ENCODE assay signal across 8 cellular contexts in genomic region chr2:64918220-64918886, GRCh38.
DNase-seq lines count a peak whose midpoint lies in the region; ATAC-seq and TF ChIP-seq lines count a peak whose summit lies in the region.

No MANE protein-coding gene starts in this region.

- no peak overlapping the region; the same call in 1 of the 2 replicates for H3K18ac ChIP-seq in IMR-90 (ENCODE audit: low read depth, low read length)

- no peaks in the 10 kb centered on the region for H3K27me3 ChIP-seq in ACC112 (ENCODE audit: insufficient read depth, low read length)
- peaks cover 11% of the 10 kb centered on the region; the same call in 1 of the 2 replicates for H3K27me3 ChIP-seq in IMR-90 (ENCODE audit: control insufficient read depth, insufficient read depth, low read length)
- no peaks in the 10 kb centered on the region for H3K27me3 ChIP-seq in breast epithelium
- no peaks in the 10 kb centered on the region for H3K27me3 ChIP-seq in mucosa of stomach (ENCODE audit: control insufficient read depth, insufficient read depth, low read length)

- DNase-seq in IMR-90 (no peak), breast epithelium (ENCODE audit: low spot score in 2 of 2) (no peak), hippocampal formation (lab: John Stamatoyannopoulos, UW) (no peak), T1000 (lab: John Stamatoyannopoulos, UW) (no peak), GOT3 (lab: John Stamatoyannopoulos, UW) (no peak)

- no peak overlapping the region for H2AK9ac ChIP-seq in IMR-90 (replicated peaks; ENCODE audit: low read depth, low read length, poor library complexity)

- no peak overlapping the region; the same call in 1 of the 2 replicates for H3K4me2 ChIP-seq in IMR-90 (ENCODE audit: low read depth, low read length)

- peak overlapping the region; percentile 97 for H3K14ac ChIP-seq in IMR-90 (replicated peaks; ENCODE audit: low read depth, low read length)

- H2BK15ac ChIP-seq in IMR-90 (ENCODE audit: low read depth, low read length) = no peak overlapping the region; the same call in 2 of the 3 replicates

- no peaks in the 10 kb centered on the region for H3K4me1 ChIP-seq in ACC112 (ENCODE audit: control insufficient read depth, insufficient read depth, low read length, unreplicated experiment)
- H3K4me1 ChIP-seq in IMR-90 (ENCODE audit: control insufficient read depth, insufficient read depth, low read length) = no peaks in the 10 kb centered on the region
- H3K4me1 ChIP-seq in breast epithelium = no peaks in the 10 kb centered on the region
- no peaks in the 10 kb centered on the region for H3K4me1 ChIP-seq in mucosa of stomach (ENCODE audit: control insufficient read depth, insufficient read depth, low read length)

- in situ Hi-C loops in IMR-90 (cut with MboI; ENCODE audit: low sequenced_read_pairs) = loop anchor here (5.0 to 25.0 kb wide), 2 partner anchors 124 to 244 kb away; no protein-coding TSS in a partner anchor

- H3K79me2 ChIP-seq in ACC112 (ENCODE audit: control insufficient read depth, insufficient read depth, low read length, unreplicated experiment) = no peaks in the 10 kb centered on the region

- peak overlapping the region; percentile 94; the same call in 1 of the 2 replicates for H2BK120ac ChIP-seq in IMR-90 (ENCODE audit: low read depth, low read length)

- intact Hi-C loops in IMR-90 (cut with micrococcal nuclease) (loop anchor here (5.0 kb wide), 1 partner anchor 269 kb away; no protein-coding TSS in a partner anchor), breast epithelium (cut with DNase I; ENCODE audit: low total_unique reads) (loop anchor here (10.0 kb wide), 1 partner anchor 116 kb away; no protein-coding TSS in a partner anchor)

- CTCF ChIA-PET in IMR-90 (lab: Yijun Ruan, JAX) = interaction anchor here (0.6 to 1.5 kb wide), 13 partner anchors 12 to 137 kb away, joined by 3 to 6 read pairs (median 3); no protein-coding TSS in a partner anchor

- H4K20me1 ChIP-seq in IMR-90 (ENCODE audit: insufficient read depth, low read length) = no peaks in the 10 kb centered on the region

- dilution Hi-C loops in IMR-90 (cut with HindIII; ENCODE audit: low sequenced_read_pairs, unreplicated experiment) = no loop called here

- H2AK5ac ChIP-seq in IMR-90 (ENCODE audit: low read depth, low read length) = no peak overlapping the region

- H3K9ac ChIP-seq in IMR-90 (ENCODE audit: low read depth, low read length) (no peak overlapping the region), mucosa of stomach (ENCODE audit: low read length) (peak overlapping the region; percentile 65)

- H3K23ac ChIP-seq in IMR-90 (ENCODE audit: low read depth, low read length) = no peak overlapping the region

- no peak overlapping the region for H2BK5ac ChIP-seq in IMR-90 (ENCODE audit: low read depth, low read length, poor library complexity, severe bottlenecking)

- H3K4ac ChIP-seq in IMR-90 (ENCODE audit: low read depth, low read length) = peak overlapping the region; percentile 92

- no TSS peak for BruUV-seq in IMR-90 (replicated peaks; lab: Mats Ljungman, UMichigan)

- no peak overlapping the region; the same call in 1 of the 2 replicates for H2BK20ac ChIP-seq in IMR-90 (ENCODE audit: low read depth, low read length)

- ATAC-seq in IMR-90 (ENCODE audit: low read depth) = no peak
- ATAC-seq in esophagus mucosa = no peak

- H3K9me3 ChIP-seq in IMR-90 (ENCODE audit: control insufficient read depth, insufficient read depth, low read length) (no peaks in the 10 kb centered on the region), breast epithelium (no peaks in the 10 kb centered on the region), mucosa of stomach (ENCODE audit: control insufficient read depth, low read length) (no peaks in the 10 kb centered on the region)

- H2AFZ ChIP-seq in ACC112 (ENCODE audit: low read length, unreplicated experiment) (no peak overlapping the region), IMR-90 (replicated peaks; ENCODE audit: low read length, poor library complexity) (peak overlapping the region; percentile 99)

- no peak overlapping the region for H3K27ac ChIP-seq in ACC112 (ENCODE audit: low read depth, low read length)
- H3K27ac ChIP-seq in IMR-90 (ENCODE audit: insufficient read depth, low read length) = no peak overlapping the region; the same call in 1 of the 2 replicates
- H3K27ac ChIP-seq in breast epithelium = peak overlapping the region; percentile 26 to 71

- peak overlapping the region; percentile 78 for H3K4me3 ChIP-seq in ACC112 (ENCODE audit: low read depth, low read length)
- no peak overlapping the region for H3K4me3 ChIP-seq in IMR-90 (ENCODE audit: insufficient read depth, low read depth, low read length)
- H3K4me3 ChIP-seq in breast epithelium = peak overlapping the region; percentile 24 to 61 (median 42)
- H3K4me3 ChIP-seq in mucosa of stomach (ENCODE audit: low read length) = no peak overlapping the region

- WGBS in IMR-90 (ENCODE audit: extremely low coverage in 2 of 2, insufficient read length in 1 of 2), 2 experiments = 60% methylated on average over 1 of the region's 8 CpGs; no CpG with 5 or more reads in 1 of the 2 experiments

- TF ChIP-seq RAD21 in IMR-90 (IDR thresholded peaks at IDR 0.05; ENCODE audit: low read length) = no peak

- TF ChIP-seq POLR2A in IMR-90 (IDR thresholded peaks at IDR 0.05; ENCODE audit: low read depth, low read length) (no peak), breast epithelium (IDR thresholded peaks at IDR 0.05) (no peak)

- H3K56ac ChIP-seq in IMR-90 (ENCODE audit: extremely low read depth, insufficient read depth, low read length) = 0 out of 2 replicates have a peak overlapping the region, but pooled peaks have one; percentile 71

- POLR2A ChIA-PET in IMR-90 (lab: Charles Lee; ENCODE audit: unreplicated experiment) = interaction anchor here (0.5 kb wide), 1 partner anchor 199 kb away, joined by 3 read pairs; no protein-coding TSS in a partner anchor

- H3K79me1 ChIP-seq in IMR-90 (ENCODE audit: low read depth in 1 of 2, low read length in 2 of 2) = no peaks in the 10 kb centered on the region

- H3K36me3 ChIP-seq in ACC112 (ENCODE audit: insufficient read depth, low read length) (no peaks in the 10 kb centered on the region), IMR-90 (ENCODE audit: control insufficient read depth, insufficient read depth, low read length) (no peaks in the 10 kb centered on the region), breast epithelium (no peaks in the 10 kb centered on the region), mucosa of stomach (ENCODE audit: control insufficient read depth, insufficient read depth, low read length) (no peaks in the 10 kb centered on the region)

- no peaks in the 10 kb centered on the region for H3K9me1 ChIP-seq in IMR-90 (ENCODE audit: insufficient read depth, low read length)

- H4K91ac ChIP-seq in IMR-90 (ENCODE audit: insufficient read depth, low read depth, low read length) = peak overlapping the region; percentile 83; the same call in 1 of the 2 replicates

- no peak overlapping the region; the same call in 1 of the 2 replicates for H4K5ac ChIP-seq in IMR-90 (ENCODE audit: low read depth, low read length)

- no peak for TF ChIP-seq CTCF in IMR-90 (conservative IDR thresholded peaks at IDR 0.05; ENCODE audit: low read depth, low read length)
- no peak for TF ChIP-seq CTCF in breast epithelium (IDR thresholded peaks at IDR 0.05)

- H4K8ac ChIP-seq in IMR-90 (ENCODE audit: low read depth in 2 of 2, low read length in 2 of 2) = peak overlapping the region; percentile 65 to 81; a peak in 2 of 4 replicates

TF ChIP-seq in IMR-90, 13 proteins besides CTCF, POLR2A, EP300 and RAD21:
- TF ChIP-seq FOS (IDR thresholded peaks at IDR 0.05; ENCODE audit: low read depth, low read length) (no peak), CEBPB (IDR thresholded peaks at IDR 0.05; ENCODE audit: low read depth, low read length) (no peak), ELK1 (IDR thresholded peaks at IDR 0.05; ENCODE audit: borderline replicate concordance, low read depth, low read length) (no peak), RCOR1 (IDR thresholded peaks at IDR 0.05; ENCODE audit: insufficient replicate concordance, low read length) (no peak), MAZ (IDR thresholded peaks at IDR 0.05; ENCODE audit: borderline replicate concordance, low read depth, low read length) (no peak), RFX5 (IDR thresholded peaks at IDR 0.05; ENCODE audit: low read depth, low read length) (no peak), MXI1 (IDR thresholded peaks at IDR 0.05; ENCODE audit: borderline replicate concordance, low read depth, low read length) (no peak), USF2 (IDR thresholded peaks at IDR 0.05; ENCODE audit: low read depth, low read length) (no peak), MAFK (IDR thresholded peaks at IDR 0.05; ENCODE audit: low read depth, low read length) (no peak), NFE2L2 (IDR thresholded peaks at IDR 0.05; ENCODE audit: low read depth, low read length) (no peak), CHD1 (IDR thresholded peaks at IDR 0.05; ENCODE audit: low read depth, low read length) (no peak), SMC3 (IDR thresholded peaks at IDR 0.05; ENCODE audit: low read depth, low read length) (no peak)
TF ChIP-seq in IMR-90: peak in this region for 0.

Comparison
In these comparisons a context has a peak if more than half of its experiments do, and no peak if none do; other contexts are left out.
1. H3K27ac ChIP-seq: peak in breast epithelium (2 of 2); none in ACC112 (single experiment) and IMR-90 (single experiment).
2. H3K4me3 ChIP-seq: peak in ACC112 (single experiment) and breast epithelium (3 of 3); none in IMR-90 (single experiment) and mucosa of stomach (single experiment).